13 cellular contexts compared by ENCODE assay signal in genomic region chr6:33965766-33966165, GRCh38.
A peak's percentile ranks its signal among the peaks of the same experiment; 100 is the strongest.
DNase-seq lines count a peak whose midpoint lies in the region; ATAC-seq, FAIRE-seq and TF ChIP-seq lines count a peak whose summit lies in the region.
"Had no signal": no experiment of that assay in that cellular context is flagged by ENCODE, and none has a peak within 500 bp of the region (broad histone marks: within the 10 kb centered on the region; RNA-seq: fewer than 3 reads in every experiment).

No MANE protein-coding gene starts in this region.

- H3K4me2 ChIP-seq in H1 (ENCODE audit: insufficient read depth in 1 of 2, low read depth in 2 of 2, low read length in 2 of 2), result no peak overlapping the region

- H3K9me3 ChIP-seq in H1 (ENCODE audit: insufficient read depth in 2 of 2, low read depth in 1 of 2, low read length in 1 of 2) (no peaks in the 10 kb centered on the region; a peak in 1 of 4 replicates), right lobe of liver (no peaks in the 10 kb centered on the region)

- no peaks in the 10 kb centered on the region for H4K20me1 ChIP-seq in H1 (replicated peaks in 1 of 2; ENCODE audit: control insufficient read depth in 1 of 2, insufficient read depth in 2 of 2, low read length in 2 of 2)

- H3K4ac ChIP-seq in H1 (replicated peaks; ENCODE audit: insufficient read length, low read depth, low read length), result no peak overlapping the region

- no peak for FAIRE-seq in H1 (lab: Jason Lieb, UNC)
- FAIRE-seq: GM18507 had no signal

- no peaks in the 10 kb centered on the region for H3K79me1 ChIP-seq in H1 (ENCODE audit: low read depth, low read length)

- H3K36me3 ChIP-seq in H1 (ENCODE audit: control insufficient read depth in 2 of 4, insufficient read depth in 4 of 4, low read length in 3 of 4), result no peaks in the 10 kb centered on the region
- no peaks in the 10 kb centered on the region for H3K36me3 ChIP-seq in right lobe of liver

- H3K9ac ChIP-seq in H1 (replicated peaks in 1 of 4; ENCODE audit: extremely low read depth in 1 of 4, low read depth in 3 of 4, low read length in 3 of 4), result no peak overlapping the region
- H3K9ac ChIP-seq: GM23248 had no signal

- no peak overlapping the region for H2AK5ac ChIP-seq in H1 (ENCODE audit: low read depth, low read length)

- H2AFZ ChIP-seq in H1 (ENCODE audit: low read length), result no peak overlapping the region
- H2AFZ ChIP-seq: GM23248 had no signal

- H3K14ac ChIP-seq in H1 (ENCODE audit: insufficient read length), result no peak overlapping the region

- CTCF ChIA-PET in H1 (lab: Charles Lee; ENCODE audit: partially characterized antibody), result interaction anchor here (0.6 to 15.0 kb wide), 6 partner anchors 24 to 429 kb away, joined by 3 to 234 read pairs (median 4); no protein-coding TSS in a partner anchor

- peak; percentile 24 for DNase-seq in activated effector memory CD4-positive, alpha-beta T cell treated with anti-CD3 and anti-CD28 coated beads, Interleukin-2, amount 50 U/mL, for 16 hours
- DNase-seq in activated effector memory CD4-positive, alpha-beta T cell treated with Interleukin-2 at 50 U/mL for 16 hours, result no peak
- DNase-seq in H1 (ENCODE audit: low read depth in 1 of 2, low spot score in 2 of 2), result no peak
- DNase-seq in posterior vena cava (ENCODE audit: low spot score), result peak; percentile 26
- DNase-seq in right lobe of liver, result no peak
- no peak for DNase-seq in NCI-H82 treated with DMSO at 0.1 percent for 48 hours (lab: John Stamatoyannopoulos, UW; ENCODE audit: unreplicated experiment)
- DNase-seq: DMS53, GM23248, H7 had no signal

- H3K27me3 ChIP-seq in H1 (replicated peaks in 1 of 4; ENCODE audit: control insufficient read depth in 3 of 4, extremely low read depth in 1 of 4, insufficient read depth in 3 of 4, low read length in 3 of 4) (no peaks in the 10 kb centered on the region), right lobe of liver (no peaks in the 10 kb centered on the region)

- no peak overlapping the region for H2BK120ac ChIP-seq in H1 (replicated peaks; ENCODE audit: low read depth, low read length)

- no peak overlapping the region for H3K56ac ChIP-seq in H1 (replicated peaks; ENCODE audit: insufficient read length, low read depth, low read length)

- H4K5ac ChIP-seq in H1 (ENCODE audit: insufficient read length, low read depth, low read length), result no peak overlapping the region

- H3K4me1 ChIP-seq in H1 (replicated peaks in 1 of 4; ENCODE audit: control insufficient read depth in 3 of 4, insufficient read depth in 4 of 4, low read length in 3 of 4), result peaks cover 0 to 2% (median 0%) of the 10 kb centered on the region in 4 experiments; a peak in 1 of 7 replicates
- no peaks in the 10 kb centered on the region for H3K4me1 ChIP-seq in right lobe of liver

- H3K23ac ChIP-seq in H1 (ENCODE audit: insufficient read length), result no peak overlapping the region

- TF ChIP-seq RAD21 in H1 (IDR thresholded peaks at IDR 0.05 in 1 of 2, conservative IDR thresholded peaks at IDR 0.05 in 1 of 2; ENCODE audit: low read depth in 2 of 2, low read length in 2 of 2), result no peak

- H2BK20ac ChIP-seq in H1 (ENCODE audit: low read length), result no peak overlapping the region

- H3K23me2 ChIP-seq in H1 (ENCODE audit: low read depth, low read length), result no peaks in the 10 kb centered on the region

- no peak for TF ChIP-seq EP300 in H1 (IDR thresholded peaks at IDR 0.05; ENCODE audit: borderline replicate concordance in 1 of 2, low read depth in 2 of 2, low read length in 2 of 2)

- H3K4me3 ChIP-seq in H1 (ENCODE audit: extremely low read depth in 1 of 4, insufficient read depth in 2 of 4, low read depth in 3 of 4, low read length in 4 of 4), result no peak overlapping the region
- no peak overlapping the region for H3K4me3 ChIP-seq in right lobe of liver
- H3K4me3 ChIP-seq: GM23248 had no signal

- H2BK12ac ChIP-seq in H1 (ENCODE audit: low read depth, low read length), result no peak overlapping the region

- no peak overlapping the region for H2BK5ac ChIP-seq in H1 (ENCODE audit: low read depth, low read length)

- 91% methylated on average over 7 of the region's 8 CpGs; no CpG with 5 or more reads in 1 of the 2 experiments for WGBS in H1 (ENCODE audit: extremely low coverage in 1 of 2, insufficient coverage in 1 of 2, insufficient read length in 1 of 2, insufficient replicate concordance in 2 of 2, low coverage in 1 of 2, low lambda C conversion rate in 2 of 2, missing lambda C conversion rate in 1 of 2), 2 experiments
- WGBS in right lobe of liver (ENCODE audit: insufficient coverage, low coverage, low lambda C conversion rate, missing lambda C conversion rate), result 82% methylated on average over 7 of the region's 8 CpGs

- H4K8ac ChIP-seq in H1 (ENCODE audit: extremely low read depth, insufficient read depth, low read length), result no peak overlapping the region

- intact Hi-C loops in posterior vena cava (cut with DNase I) (loop anchor here in 1 of 2 donors (10.0 kb wide), 1 partner anchor 161 kb away; the partner anchor contains the start of gene MLN), right lobe of liver (cut with DNase I) (no loop called here)

- ATAC-seq in right lobe of liver (no peak), GM18505 (IDR thresholded peaks at IDR 0.05; ENCODE audit: unreplicated experiment) (no peak)

- no peak overlapping the region for H4K91ac ChIP-seq in H1 (replicated peaks; ENCODE audit: insufficient read length, low read length)

- no peak for TF ChIP-seq POLR2A in H1 (IDR thresholded peaks at IDR 0.05; ENCODE audit: control extremely low read depth in 1 of 2, low read depth in 2 of 2, low read length in 2 of 2)
- TF ChIP-seq POLR2A in right lobe of liver (IDR thresholded peaks at IDR 0.05), result no peak
- TF ChIP-seq POLR2A in GM18505 (IDR thresholded peaks at IDR 0.05; ENCODE audit: borderline replicate concordance, extremely low read depth, insufficient read depth, insufficient read length), result no peak

- POLR2A ChIA-PET in H1 (lab: Charles Lee; ENCODE audit: partially characterized antibody), result interaction anchor here (1.4 kb wide), 1 partner anchor 18 kb away, joined by 3 read pairs; no protein-coding TSS in a partner anchor

- H3K18ac ChIP-seq in H1 (ENCODE audit: extremely low read depth, low read length), result peak overlapping the region; percentile 32; the same call in 1 of the 2 replicates

- no peak for TF ChIP-seq CTCF in H1 (IDR thresholded peaks at IDR 0.05; ENCODE audit: control extremely low read depth in 1 of 3, insufficient read depth in 1 of 3, low read depth in 1 of 3, low read length in 3 of 3)
- TF ChIP-seq CTCF in right lobe of liver (IDR thresholded peaks at IDR 0.05), result no peak

- H3K79me2 ChIP-seq in H1 (ENCODE audit: control insufficient read depth in 1 of 2, insufficient read depth in 2 of 2, low read length in 2 of 2), result no peaks in the 10 kb centered on the region

- H2BK15ac ChIP-seq in H1 (ENCODE audit: low read length), result no peak overlapping the region

- H3K27ac ChIP-seq in H1 (ENCODE audit: low read depth, low read length), result no peak overlapping the region
- no peak overlapping the region for H3K27ac ChIP-seq in right lobe of liver
- H3K27ac ChIP-seq: 22Rv1, GM23248, HL-60 had no signal

TF ChIP-seq in H1, 55 proteins besides CTCF, POLR2A, EP300 and RAD21:
- TF ChIP-seq RNF2 (IDR thresholded peaks at IDR 0.05; ENCODE audit: borderline replicate concordance, low read depth, low read length, missing control alignments, poor library complexity, severe bottlenecking) (no peak), BACH1 (IDR thresholded peaks at IDR 0.05; ENCODE audit: low read length) (no peak), SIRT6 (IDR thresholded peaks at IDR 0.05; ENCODE audit: low read length) (no peak), MAFK (IDR thresholded peaks at IDR 0.05; ENCODE audit: low read depth, low read length) (no peak), GABPA (IDR thresholded peaks at IDR 0.05; ENCODE audit: borderline replicate concordance, insufficient read depth, low read length) (no peak), EZH2 (IDR thresholded peaks at IDR 0.05; ENCODE audit: low read depth, low read length, severe bottlenecking) (no peak), CHD2 (IDR thresholded peaks at IDR 0.05; ENCODE audit: low read length) (no peak), PHF8 (conservative IDR thresholded peaks at IDR 0.05; ENCODE audit: low read depth, low read length) (no peak), RXRA (IDR thresholded peaks at IDR 0.05; ENCODE audit: insufficient read depth, low read depth, low read length) (no peak), USF2 (IDR thresholded peaks at IDR 0.05; ENCODE audit: low read length) (no peak), GTF2F1 (IDR thresholded peaks at IDR 0.05; ENCODE audit: borderline replicate concordance, low read depth, low read length) (no peak), KDM4A (IDR thresholded peaks at IDR 0.05; ENCODE audit: low read depth, low read length, severe bottlenecking) (no peak)

Comparison
In these comparisons a context has a peak if more than half of its experiments do, and no peak if none do; other contexts are left out.
1. DNase-seq: peak in activated effector memory CD4-positive, alpha-beta T cell treated with anti-CD3 and anti-CD28 coated beads, Interleukin-2, amount 50 U/mL, for 16 hours (single experiment) and posterior vena cava (single experiment); none in activated effector memory CD4-positive, alpha-beta T cell treated with Interleukin-2 at 50 U/mL for 16 hours (single experiment), H1 (0 of 2), right lobe of liver (0 of 3) and NCI-H82 treated with DMSO at 0.1 percent for 48 hours (single experiment).